ENCODE assay signal across 13 cellular contexts in the genomic region with DNA sequence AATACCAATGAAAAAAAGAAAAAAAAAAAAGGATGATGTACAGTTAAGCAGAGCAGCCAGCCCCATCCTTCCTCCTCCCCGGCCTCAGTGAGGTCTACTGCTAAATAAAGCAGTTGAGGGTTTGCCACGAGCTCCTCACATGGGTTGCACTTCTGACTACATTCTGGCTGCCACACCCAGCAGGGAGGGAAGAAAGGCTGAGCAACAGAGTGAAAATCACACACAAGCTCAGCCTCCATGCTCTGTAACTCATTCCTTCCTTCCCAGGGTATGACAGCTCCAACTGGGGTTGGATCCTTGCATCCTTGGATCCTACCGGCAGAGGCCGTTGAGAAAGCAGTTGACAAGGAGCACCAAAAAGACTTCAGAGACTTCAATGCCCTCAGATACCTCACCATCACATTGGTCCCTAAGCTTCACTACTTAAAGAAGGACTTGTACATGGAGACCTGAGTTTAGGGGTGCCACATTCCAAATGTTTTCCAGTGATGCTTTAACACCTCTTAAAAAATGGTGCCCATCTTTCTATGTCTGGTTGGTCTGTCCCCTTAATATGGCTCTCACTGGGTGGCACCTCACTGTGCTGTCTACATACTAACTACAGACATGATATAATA. TPM values are rescaled to one million over a fixed set of nuclear protein-coding genes. Genes with fewer than 3 reads are reported as not detected.
DNase-seq lines count a peak whose midpoint lies in the region; ATAC-seq and TF ChIP-seq lines count a peak whose summit lies in the region.
"Had no signal": no experiment of that assay in that cellular context is flagged by ENCODE, and none has a peak within 500 bp of the region (broad histone marks: within the 10 kb centered on the region; RNA-seq: fewer than 3 reads in every experiment).

No MANE protein-coding gene starts in this region.

- POLR2A ChIA-PET in activated B cell treated with CpG ODN at 0.5 μM for 24 hours (lab: Charles Lee), result interaction anchor here (0.7 to 0.8 kb wide), 2 partner anchors 81 to 1508 kb away, joined by 3 read pairs; no protein-coding TSS in a partner anchor

- TF ChIP-seq CTCF in activated B cell treated with CpG ODN at 0.5 μM for 24 hours (IDR thresholded peaks at IDR 0.05), result no peak
- no peak for TF ChIP-seq CTCF in vagina (IDR thresholded peaks at IDR 0.05)

- H3K4me1 ChIP-seq in vagina, result no peaks in the 10 kb centered on the region

- ATAC-seq in Right ventricle myocardium inferior, result peak; percentile 39
- peak; percentile 68 for ATAC-seq in activated B cell treated with CpG ODN at 0.5 μM for 24 hours (ENCODE audit: low read depth)
- ATAC-seq in memory B cell (ENCODE audit: low read depth), result peak; percentile 98

- no peaks in the 10 kb centered on the region for H3K36me3 ChIP-seq in vagina

- intact Hi-C loops in Right ventricle myocardium inferior (cut with DNase I), result no loop called here
- intact Hi-C loops in cardiac septum (cut with DNase I), result no loop called here
- intact Hi-C loops in activated B cell treated with CpG ODN at 0.5 μM for 24 hours (cut with micrococcal nuclease), result no loop called here
- intact Hi-C loops in vagina (cut with DNase I), result loop anchor here (5.0 kb wide), 1 partner anchor 450 kb away; no protein-coding TSS in a partner anchor

- H3K27me3 Mint-ChIP-seq in activated B cell treated with CpG ODN at 0.5 μM for 24 hours (no peaks in the 10 kb centered on the region), memory B cell (no peaks in the 10 kb centered on the region)
- H3K27me3 Mint-ChIP-seq: brain had no signal

- H3K4me3 Mint-ChIP-seq in activated B cell treated with CpG ODN at 0.5 μM for 24 hours (peak overlapping the region; percentile 5), memory B cell (no peak overlapping the region)
- H3K4me3 Mint-ChIP-seq: brain had no signal

- H3K4me1 Mint-ChIP-seq in activated B cell treated with CpG ODN at 0.5 μM for 24 hours, result peaks cover 18% of the 10 kb centered on the region
- peaks cover 10% of the 10 kb centered on the region for H3K4me1 Mint-ChIP-seq in memory B cell
- H3K4me1 Mint-ChIP-seq: brain had no signal

- no peak overlapping the region for H3K4me3 ChIP-seq in vagina

- H3K27ac Mint-ChIP-seq in activated B cell treated with CpG ODN at 0.5 μM for 24 hours (peak overlapping the region; percentile 44), memory B cell (no peak overlapping the region)

- no peak overlapping the region for H3K27ac ChIP-seq in vagina

- H3K36me3 Mint-ChIP-seq in activated B cell treated with CpG ODN at 0.5 μM for 24 hours (ENCODE audit: low read depth) (no peaks in the 10 kb centered on the region), memory B cell (no peaks in the 10 kb centered on the region)
- H3K36me3 Mint-ChIP-seq: brain had no signal

- DNase-seq in Right ventricle myocardium inferior (ENCODE audit: missing footprints) (no peak), cardiac septum (ENCODE audit: low spot score) (no peak), activated B cell treated with CpG ODN at 0.5 μM for 24 hours (no peak), memory B cell (ENCODE audit: low spot score in 2 of 2) (no peak), vagina (ENCODE audit: extremely low spot score in 2 of 2) (peak; percentile 76 to 87), SK-N-DZ (ENCODE audit: low spot score) (no peak), DMS153 (lab: John Stamatoyannopoulos, UW) (no peak), inferior parietal cortex (ENCODE audit: extremely low spot score) (no peak)
- DNase-seq: mammary epithelial cell, NCI-H1092 treated with DMSO at 0.1 percent for 48 hours, NCI-H510A, SHP77 had no signal

- CTCF ChIA-PET in activated B cell treated with CpG ODN at 0.5 μM for 24 hours (lab: Charles Lee), result interaction anchor here (1.4 kb wide), 1 partner anchor 19 kb away, joined by 4 read pairs; no protein-coding TSS in a partner anchor

- no peaks in the 10 kb centered on the region for H3K9me3 ChIP-seq in vagina

- H3K27me3 ChIP-seq in vagina, result no peaks in the 10 kb centered on the region

- H3K9me3 Mint-ChIP-seq in activated B cell treated with CpG ODN at 0.5 μM for 24 hours (no peaks in the 10 kb centered on the region), memory B cell (no peaks in the 10 kb centered on the region)
- H3K9me3 Mint-ChIP-seq: brain had no signal

- TF ChIP-seq POLR2A in vagina (IDR thresholded peaks at IDR 0.05), result no peak

RNA-seq across cellular contexts. Expression of gene PIK3CG, which starts 52.9 kb away (rescaled TPM):
- total RNA-seq in Right ventricle myocardium inferior (2.5 TPM), cardiac septum (1.7 TPM), activated B cell treated with CpG ODN at 0.5 μM for 24 hours (62.0 and 63.6 TPM in 2 replicates), vagina (4.4 TPM)
- polyA plus RNA-seq in SK-N-DZ (2014; cell fraction: cytosol; rRNA removed), result not detected in 2 replicates
- polyA plus RNA-seq in SK-N-DZ (2014; cell fraction: nucleus; rRNA removed), result not detected in 2 replicates
- total RNA-seq: mammary epithelial cell had no signal
- polyA plus RNA-seq: mammary epithelial cell had no signal

Comparison
In these comparisons a context has a peak if more than half of its experiments do, and no peak if none do; other contexts are left out.
1. ATAC-seq: peak in every context shown above with its lines; median percentile 98 in memory B cell; 68 in activated B cell treated with CpG ODN at 0.5 μM for 24 hours; 39 in Right ventricle myocardium inferior.
2. DNase-seq: peak in vagina (2 of 2); none in Right ventricle myocardium inferior (single experiment), cardiac septum (single experiment), activated B cell treated with CpG ODN at 0.5 μM for 24 hours (single experiment), memory B cell (0 of 2), SK-N-DZ (single experiment), DMS153 (single experiment) and inferior parietal cortex (single experiment).
3. RNA of gene PIK3CG, which starts 52.9 kb away (total RNA-seq): 62.0 to 63.6 TPM in activated B cell treated with CpG ODN at 0.5 μM for 24 hours; 4.4 TPM in vagina (single experiment), 2.5 TPM in Right ventricle myocardium inferior (single experiment) and 1.7 TPM in cardiac septum (single experiment); every median in the first group is over 10 times any median in the second.